21 cellular contexts compared by ENCODE assay signal in the genomic region with DNA sequence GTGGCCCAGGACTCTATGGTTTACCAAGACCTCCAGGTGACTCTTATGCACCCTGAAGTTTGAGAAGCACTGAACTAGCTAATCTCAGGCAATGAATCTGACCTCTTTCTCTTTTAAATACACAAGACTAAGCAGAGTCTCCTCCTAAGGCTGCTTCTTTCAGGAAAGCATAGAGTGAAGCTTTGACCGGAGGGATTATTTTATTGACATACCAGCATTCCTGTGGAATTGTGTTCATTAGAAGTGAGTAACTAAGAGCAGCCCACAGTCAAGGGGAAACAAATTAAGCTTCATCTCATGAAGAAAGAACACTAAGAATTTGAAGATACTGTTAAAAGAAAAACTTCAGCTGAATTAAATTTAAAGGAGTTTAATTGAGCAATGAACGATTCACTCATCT.
"Had no signal": no experiment of that assay in that cellular context is flagged by ENCODE, and none has a peak within 500 bp of the region (broad histone marks: within the 10 kb centered on the region; RNA-seq: fewer than 3 reads in every experiment).

No MANE protein-coding gene starts in this region.

- H3K36me3 ChIP-seq: brain microvascular endothelial cell, gastrocnemius medialis, left ventricle myocardium inferior, neural progenitor cell, sigmoid colon, spleen, upper lobe of right lung had no signal

- H3K4me3 ChIP-seq: gastrocnemius medialis, left ventricle myocardium inferior, neural progenitor cell, sigmoid colon, spleen, upper lobe of right lung had no signal

- ATAC-seq: activated T-cell treated with anti-CD3 and anti-CD28 coated beads, Interleukin-2, amount 50 U/mL, for 4 hours; gastrocnemius medialis; naive thymus-derived CD8-positive, alpha-beta T cell; upper lobe of right lung had no signal

- H3K27ac ChIP-seq: brain microvascular endothelial cell, gastrocnemius medialis, left ventricle myocardium inferior, neural progenitor cell, sigmoid colon, spleen, upper lobe of right lung had no signal

- H3K9me3 ChIP-seq: upper lobe of right lung had no signal

- H3K27me3 ChIP-seq: brain microvascular endothelial cell, gastrocnemius medialis, neural progenitor cell, sigmoid colon, spleen, upper lobe of right lung had no signal

- H3K4me1 ChIP-seq: gastrocnemius medialis, left ventricle myocardium inferior, neural progenitor cell, sigmoid colon, spleen, upper lobe of right lung had no signal

- DNase-seq: activated B cell treated with CpG ODN at 0.5 μM for 24 hours; activated CD4-positive, alpha-beta T cell treated with anti-CD3 and anti-CD28 coated beads for 4 hours; activated CD4-positive, alpha-beta T cell treated with anti-CD3 and anti-CD28 coated beads, Interleukin-2, amount 50 U/mL, for 48 hours; activated CD8-positive, alpha-beta memory T cell treated with anti-CD3 and anti-CD28 coated beads, Interleukin-2, amount 50 U/mL, for 48 hours; activated naive CD4-positive, alpha-beta T cell treated with Interleukin-2 at 50 U/mL for 16 hours; activated naive CD8-positive, alpha-beta T cell treated with anti-CD3 and anti-CD28 coated beads, Interleukin-2, amount 10 ng/mL, durations not matched to agents 7 days and 5 days; activated T-cell treated with anti-CD3 and anti-CD28 coated beads, Interleukin-2, amount 50 U/mL, for 4 hours; brain microvascular endothelial cell; caudate nucleus; effector CD4-positive, alpha-beta T cell; gastrocnemius medialis; hippocampal formation; left ventricle myocardium inferior; naive thymus-derived CD8-positive, alpha-beta T cell; sigmoid colon; spleen; stimulated activated CD4-positive, alpha-beta T cell treated with anti-CD3 and anti-CD28 coated beads, Interleukin-4, amount 100 ng/mL, for 24 hours; stimulated activated naive CD4-positive, alpha-beta T cell treated with Interleukin-2 at 50 U/mL for 16 hours; T-helper 9 cell; upper lobe of right lung had no signal
